10 cellular contexts compared by ENCODE assay signal in genomic region chr21:23016617-23017016, GRCh38.
DNase-seq lines count a peak whose midpoint lies in the region; ATAC-seq and TF ChIP-seq lines count a peak whose summit lies in the region.
"Had no signal": no experiment of that assay in that cellular context is flagged by ENCODE, and none has a peak within 500 bp of the region (broad histone marks: within the 10 kb centered on the region; RNA-seq: fewer than 3 reads in every experiment).

No MANE protein-coding gene starts in this region.

- intact Hi-C loops in cardiac septum (cut with DNase I): no loop called here

- H3K4me3 ChIP-seq in retinal pigment epithelial cell (ENCODE audit: low read length): no peak overlapping the region
- H3K4me3 ChIP-seq: lower lobe of right lung had no signal

- DNase-seq in NCI-H1105 treated with DMSO at 0.1 percent for 48 hours (lab: John Stamatoyannopoulos, UW): peak; percentile 5
- DNase-seq in NCI-H1105 (lab: John Stamatoyannopoulos, UW): no peak
- DNase-seq in NCI-H69 (lab: John Stamatoyannopoulos, UW): peak; percentile 54
- DNase-seq in cerebellar cortex (ENCODE audit: low spot score): peak; percentile 10
- peak; percentile 8 for DNase-seq in retinal pigment epithelial cell (ENCODE audit: low read depth)
- DNase-seq in foreskin melanocyte: no peak
- no peak for DNase-seq in cardiac septum (ENCODE audit: low spot score)
- DNase-seq: IMR-90, lower lobe of right lung had no signal

- no peak for ATAC-seq in HG02610 (IDR thresholded peaks at IDR 0.05; ENCODE audit: unreplicated experiment)
- ATAC-seq: lower lobe of right lung had no signal

- peak; percentile 70 for TF ChIP-seq CTCF in retinal pigment epithelial cell (conservative IDR thresholded peaks at IDR 0.05; ENCODE audit: low read depth, low read length)

Comparison
In these comparisons a context has a peak if more than half of its experiments do, and no peak if none do; other contexts are left out.
1. DNase-seq: peak in NCI-H1105 treated with DMSO at 0.1 percent for 48 hours (single experiment), NCI-H69 (single experiment), cerebellar cortex (single experiment) and retinal pigment epithelial cell (single experiment); none in NCI-H1105 (single experiment), foreskin melanocyte (single experiment) and cardiac septum (single experiment).